In genomic region chr6:8082954-8083858, GRCh38 we compare ENCODE assay signal across 8 cellular contexts. TPM values are rescaled to one million over a fixed set of nuclear protein-coding genes. Genes with fewer than 3 reads are reported as not detected.
A peak's percentile ranks its signal among the peaks of the same experiment; 100 is the strongest.
DNase-seq lines count a peak whose midpoint lies in the region; ATAC-seq and TF ChIP-seq lines count a peak whose summit lies in the region.

No MANE protein-coding gene starts in this region.

- H3K4me3 ChIP-seq in ACC112 (ENCODE audit: low read depth, low read length) (peak overlapping the region; percentile 65), HCT116 (replicated peaks in 1 of 2; ENCODE audit: low read depth in 1 of 2, low read length in 2 of 2) (peak overlapping the region in 1 of 2 experiments; percentile 11; a peak in 2 of 4 replicates)

- in situ Hi-C loops in G401 (cut with HindIII; ENCODE audit: low sequenced_read_pairs), result no loop called here

- peak; percentile 30; the same call in 1 of the 2 replicates for TF ChIP-seq RAD21 in HCT116 (IDR thresholded peaks at IDR 0.05; ENCODE audit: low read depth)

- TF ChIP-seq CTCF in HCT116 (IDR thresholded peaks at IDR 0.05 in 2 of 3, conservative IDR thresholded peaks at IDR 0.05 in 1 of 3; ENCODE audit: borderline replicate concordance in 1 of 3, insufficient read depth in 1 of 3, low read depth in 2 of 3, low read length in 2 of 3), result no peak

- H2AFZ ChIP-seq in ACC112 (ENCODE audit: low read length, unreplicated experiment) (peak overlapping the region; percentile 60), HCT116 (ENCODE audit: low read depth, low read length, poor library complexity, severe bottlenecking) (no peak overlapping the region)

- peak overlapping the region; percentile 50 for H3K4me2 ChIP-seq in HCT116 (ENCODE audit: low read length)

- H3K79me2 ChIP-seq in ACC112 (ENCODE audit: control insufficient read depth, insufficient read depth, low read length, unreplicated experiment) (peaks cover 12% of the 10 kb centered on the region), HCT116 (ENCODE audit: insufficient read depth, low read length) (peaks cover 88% of the 10 kb centered on the region)

- intact Hi-C loops in HCT116 (cut with micrococcal nuclease), result no loop called here

- no peaks in the 10 kb centered on the region for H3K27me3 ChIP-seq in ACC112 (ENCODE audit: insufficient read depth, low read length)
- no peaks in the 10 kb centered on the region for H3K27me3 ChIP-seq in HCT116 (ENCODE audit: insufficient read depth, low read length)

- H3K4me1 ChIP-seq in ACC112 (ENCODE audit: control insufficient read depth, insufficient read depth, low read length, unreplicated experiment) (peaks cover 64% of the 10 kb centered on the region), HCT116 (ENCODE audit: control insufficient read depth in 1 of 2, insufficient read depth in 2 of 2, low read length in 2 of 2) (peaks cover 55 to 59% of the 10 kb centered on the region in 2 experiments)

- CTCF ChIA-PET in HCT116 (lab: Charles Lee), result no interaction called here

- H3K9me3 ChIP-seq in HCT116 (ENCODE audit: control insufficient read depth in 1 of 2, insufficient read depth in 1 of 2, low read depth in 1 of 2, low read length in 2 of 2), result no peaks in the 10 kb centered on the region

- H3K27ac ChIP-seq in ACC112 (ENCODE audit: low read depth, low read length) (peak overlapping the region; percentile 98), HCT116 (ENCODE audit: low read depth, low read length) (peak overlapping the region; percentile 79)

- ATAC-seq in HCT116 (peak; percentile 64), HG03159 (IDR thresholded peaks at IDR 0.05; ENCODE audit: unreplicated experiment) (no peak)

- H3K9ac ChIP-seq in HCT116 (ENCODE audit: low read length), result peak overlapping the region; percentile 36

- peak; percentile 64 for DNase-seq in HCT116 (ENCODE audit: low read depth, low spot score)
- DNase-seq in amniotic stem cell (lab: John Stamatoyannopoulos, UW), result peak; percentile 20
- DNase-seq in kidney glomerular epithelial cell (lab: John Stamatoyannopoulos, UW), result peak; percentile 86
- no peak for DNase-seq in G401 (ENCODE audit: low spot score)
- DNase-seq in stimulated activated CD4-positive, alpha-beta T cell treated with anti-CD3 and anti-CD28 coated beads, Interleukin-2, amount 100 ng/mL, for 24 hours, result no peak
- DNase-seq in cerebellar nuclear complex (lab: John Stamatoyannopoulos, UW), result no peak

- POLR2A ChIA-PET in HCT116 (lab: Charles Lee), result no interaction called here

- H4K20me1 ChIP-seq in HCT116 (ENCODE audit: insufficient read depth), result peaks cover 11% of the 10 kb centered on the region; the same call in 1 of the 2 replicates

- TF ChIP-seq POLR2A in HCT116 (IDR thresholded peaks at IDR 0.05; ENCODE audit: borderline replicate concordance, extremely low read depth, insufficient read depth, insufficient read length), result no peak

- BruUV-seq in HCT116 (replicated peaks; lab: Mats Ljungman, UMichigan), result no TSS peak

- RAD21 ChIA-PET in HCT116 (lab: Charles Lee; ENCODE audit: low non-redundant PET in 1 of 2, low total read pairs in 2 of 2, uncharacterized antibody in 2 of 2, unreplicated experiment in 2 of 2), result no interaction called here

- no peaks in the 10 kb centered on the region for H3K9me2 ChIP-seq in HCT116 (ENCODE audit: insufficient read depth)

- H3K36me3 ChIP-seq in ACC112 (ENCODE audit: insufficient read depth, low read length) (peaks cover 9% of the 10 kb centered on the region), HCT116 (ENCODE audit: control insufficient read depth in 1 of 2, insufficient read depth in 2 of 2, low read length in 2 of 2) (peaks cover 6 to 19% of the 10 kb centered on the region in 2 experiments; a peak in 3 of 4 replicates)

TF ChIP-seq in HCT116, 20 proteins besides CTCF, POLR2A, EP300 and RAD21:
- TF ChIP-seq ATF3 (IDR thresholded peaks at IDR 0.05), result peak; percentile 40; the same call in 1 of the 2 replicates
- TF ChIP-seq ZBTB33 (IDR thresholded peaks at IDR 0.05; ENCODE audit: extremely low read depth, insufficient replicate concordance, low read length), result no peak
- peak; percentile 76; the same call in 1 of the 2 replicates for TF ChIP-seq CEBPB (IDR thresholded peaks at IDR 0.05; ENCODE audit: low read depth)
- TF ChIP-seq SP1 (IDR thresholded peaks at IDR 0.05; ENCODE audit: low read depth), result peak; percentile 76
- no peak for TF ChIP-seq ZNF274 (IDR thresholded peaks at IDR 0.05; ENCODE audit: low read depth, low read length)
- TF ChIP-seq JUND (IDR thresholded peaks at IDR 0.05), result peak; percentile 85
- peak; percentile 69 for TF ChIP-seq MAX (IDR thresholded peaks at IDR 0.05)
- TF ChIP-seq SRF (IDR thresholded peaks at IDR 0.05; ENCODE audit: low read depth), result peak; percentile 72
- no peak for TF ChIP-seq EZH2phosphoT487 (IDR thresholded peaks at IDR 0.05; ENCODE audit: borderline replicate concordance)
- peak; percentile 33; the same call in 1 of the 2 replicates for TF ChIP-seq EGR1 (IDR thresholded peaks at IDR 0.05; ENCODE audit: low read depth)
- no peak for TF ChIP-seq REST (IDR thresholded peaks at IDR 0.05; ENCODE audit: low read depth)
- peak; percentile 85 for TF ChIP-seq FOSL1 (IDR thresholded peaks at IDR 0.05; ENCODE audit: low read depth)
- no peak for TF ChIP-seq ZFX (IDR thresholded peaks at IDR 0.05)
- no peak for TF ChIP-seq EZH2 (IDR thresholded peaks at IDR 0.05)
- peak; percentile 66 for TF ChIP-seq SIN3A (IDR thresholded peaks at IDR 0.05; ENCODE audit: low read depth)
- peak; percentile 32; the same call in 1 of the 2 replicates for TF ChIP-seq CBX3 (IDR thresholded peaks at IDR 0.05; ENCODE audit: low read depth)
- no peak for TF ChIP-seq YY1 (IDR thresholded peaks at IDR 0.05; ENCODE audit: extremely low read depth, insufficient replicate concordance, low read depth, low read length)
- no peak for TF ChIP-seq TCF7L2 (IDR thresholded peaks at IDR 0.05; ENCODE audit: borderline replicate concordance, extremely low read depth, insufficient read depth, insufficient read length)
- no peak for TF ChIP-seq ELF1 (IDR thresholded peaks at IDR 0.05; ENCODE audit: borderline replicate concordance, low read depth)
- TF ChIP-seq POLR2AphosphoS5 (IDR thresholded peaks at IDR 0.05; ENCODE audit: low read depth, low read length), result no peak

RNA-seq across cellular contexts. Expression of gene BLOC1S5, which starts 19.0 kb away (rescaled TPM):
- 12.0 TPM for total RNA-seq in HCT116 (2021; ENCODE audit: unreplicated experiment)
- 5.3 and 8.3 TPM in 2 replicates for polyA plus RNA-seq in HCT116 (2012)
- total RNA-seq in G401 (2014; rRNA removed; shearing (Covaris generic)), result 18.5 and 40.9 TPM in 2 replicates

RNA-seq across cellular contexts. Expression of gene EEF1E1, which starts 19.1 kb away (rescaled TPM):
- 69.7 TPM for total RNA-seq in HCT116 (2021; ENCODE audit: unreplicated experiment)
- 46.3 and 61.3 TPM in 2 replicates for polyA plus RNA-seq in HCT116 (2012)
- total RNA-seq in G401 (2014; rRNA removed; shearing (Covaris generic)), result 162 and 198 TPM in 2 replicates

Comparison
In these comparisons a context has a peak if more than half of its experiments do, and no peak if none do; other contexts are left out.
1. DNase-seq: peak in HCT116 (single experiment), amniotic stem cell (single experiment) and kidney glomerular epithelial cell (single experiment); none in G401 (single experiment), stimulated activated CD4-positive, alpha-beta T cell treated with anti-CD3 and anti-CD28 coated beads, Interleukin-2, amount 100 ng/mL, for 24 hours (0 of 2) and cerebellar nuclear complex (0 of 2).